ENCODE assay signal across 8 cellular contexts in the genomic region with DNA sequence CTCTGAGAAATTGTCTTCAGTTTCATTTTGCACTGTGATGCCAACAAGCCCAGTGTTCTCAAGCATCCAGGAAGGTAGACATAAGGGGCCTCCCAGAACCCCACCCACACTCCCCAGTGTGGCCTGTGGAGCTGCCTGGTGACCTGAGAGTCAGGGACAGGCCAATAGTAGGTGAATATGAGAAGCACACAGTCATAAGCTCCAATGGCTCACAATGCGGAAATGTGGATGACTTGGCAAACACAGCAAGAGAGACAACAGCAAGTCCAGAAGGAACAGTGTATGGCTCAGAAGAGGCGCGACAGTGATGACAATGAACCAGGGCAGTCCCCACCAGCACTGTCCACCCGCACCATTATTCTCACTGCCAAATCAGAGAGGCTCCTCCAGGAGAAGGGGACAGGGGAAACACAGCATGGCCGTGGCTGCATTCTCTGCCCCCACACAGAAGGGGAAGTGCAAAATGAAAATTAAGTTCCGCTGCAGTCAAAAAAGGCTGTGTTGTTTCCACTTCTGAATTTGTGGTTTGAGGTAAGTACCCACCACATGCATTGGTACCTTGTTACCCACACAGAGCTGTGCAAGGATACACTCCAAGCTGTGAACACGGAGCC.
A peak's percentile ranks its signal among the peaks of the same experiment; 100 is the strongest.
DNase-seq lines count a peak whose midpoint lies in the region; ATAC-seq and TF ChIP-seq lines count a peak whose summit lies in the region.

No MANE protein-coding gene starts in this region.

- ATAC-seq in GM19023 (IDR thresholded peaks at IDR 0.05; ENCODE audit: unreplicated experiment) (peak; percentile 89), HG02759 (IDR thresholded peaks at IDR 0.05; ENCODE audit: unreplicated experiment) (peak; percentile 86)

- H3K27ac ChIP-seq in BLaER1 (0 out of 2 replicates have a peak overlapping the region, but pooled peaks have one; percentile 12), colonic mucosa (no peak overlapping the region), caudate nucleus (ENCODE audit: low read depth, low read length) (no peak overlapping the region)

- H3K4me1 ChIP-seq in BLaER1, result peaks cover 19% of the 10 kb centered on the region
- H3K4me1 ChIP-seq in colonic mucosa, result no peaks in the 10 kb centered on the region

- H3K9me3 ChIP-seq in BLaER1 (no peaks in the 10 kb centered on the region), colonic mucosa (no peaks in the 10 kb centered on the region)

- intact Hi-C loops in colonic mucosa (cut with DNase I), result no loop called here

- peak overlapping the region; percentile 75 for H3K4me2 ChIP-seq in BLaER1

- H3K9ac ChIP-seq in BLaER1 (no peak overlapping the region), colonic mucosa (ENCODE audit: low read depth in 2 of 2, low read length in 2 of 2) (no peak overlapping the region)

- TF ChIP-seq CTCF in foreskin fibroblast (IDR thresholded peaks at IDR 0.05; ENCODE audit: low read depth, low read length), result no peak
- no peak for TF ChIP-seq CTCF in colonic mucosa (IDR thresholded peaks at IDR 0.05)

- H4K20me1 ChIP-seq in BLaER1, result no peaks in the 10 kb centered on the region

- H3K27me3 ChIP-seq in BLaER1 (no peaks in the 10 kb centered on the region), colonic mucosa (no peaks in the 10 kb centered on the region)

- H3K4me3 ChIP-seq in BLaER1 (no peak overlapping the region), foreskin fibroblast (ENCODE audit: low read depth in 1 of 2, low read length in 2 of 2) (no peak overlapping the region), colonic mucosa (no peak overlapping the region)
- H3K4me3 ChIP-seq in Jurkat, Clone E6-1 (ENCODE audit: low read length), result no peak overlapping the region

- H3K36me3 ChIP-seq in BLaER1 (no peaks in the 10 kb centered on the region), colonic mucosa (no peaks in the 10 kb centered on the region)

- DNase-seq in Jurkat, Clone E6-1 (ENCODE audit: low read depth, low spot score), result peak; percentile 67
- DNase-seq in iPS-NIHi11 (ENCODE audit: low spot score) (no peak), foreskin fibroblast (no peak), colonic mucosa (no peak), caudate nucleus (lab: John Stamatoyannopoulos, UW) (no peak)
